Comparison of ENCODE assay signal across 34 cellular contexts in the genomic region with DNA sequence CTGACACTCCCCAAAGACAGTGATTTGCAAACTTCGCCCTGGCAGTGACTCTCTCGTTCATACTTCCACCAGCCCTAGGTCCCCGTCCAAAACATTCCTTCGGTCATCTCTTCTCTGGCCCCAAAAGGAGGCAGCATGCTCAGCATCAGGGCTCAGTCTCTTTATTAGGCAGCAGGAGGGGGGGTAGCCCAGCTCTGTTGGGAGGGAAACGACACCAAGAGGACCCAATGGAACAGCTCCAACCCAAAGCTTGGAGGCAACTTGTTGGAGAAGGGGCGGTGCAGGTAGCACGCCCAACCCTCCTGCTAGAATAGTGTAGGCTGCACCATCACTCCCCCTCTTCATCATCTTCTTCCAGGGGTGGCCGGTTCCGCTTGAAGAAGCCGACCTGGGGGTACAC. TPM values are rescaled to one million over a fixed set of nuclear protein-coding genes. Genes with fewer than 3 reads are reported as not detected.
"Had no signal": no experiment of that assay in that cellular context is flagged by ENCODE, and none has a peak within 500 bp of the region (broad histone marks: within the 10 kb centered on the region; RNA-seq: fewer than 3 reads in every experiment).

No MANE protein-coding gene starts in this region.

- H3K9me3 Mint-ChIP-seq: activated CD4-positive, alpha-beta memory T cell treated with anti-CD3 and anti-CD28 coated beads, Interleukin-2, amount 10 ng/mL, durations not matched to agents 7 days and 5 days; activated naive CD4-positive, alpha-beta T cell treated with anti-CD3 and anti-CD28 coated beads, Interleukin-2, amount 10 ng/mL, durations not matched to agents 7 days and 5 days; activated naive CD8-positive, alpha-beta T cell treated with anti-CD3 and anti-CD28 coated beads for 36 hours; central memory CD8-positive, alpha-beta T cell had no signal

- H3K4me1 Mint-ChIP-seq: central memory CD8-positive, alpha-beta T cell had no signal

- H3K36me3 ChIP-seq: ascending aorta, cardiac muscle cell, Peyer's patch, WERI-Rb-1 had no signal

- DNase-seq: activated CD4-positive, alpha-beta memory T cell treated with anti-CD3 and anti-CD28 coated beads, Interleukin-2, amount 10 ng/mL, durations not matched to agents 7 days and 5 days; activated CD4-positive, alpha-beta T cell treated with anti-CD3 and anti-CD28 coated beads for 1 hour; activated CD4-positive, alpha-beta T cell treated with anti-CD3 and anti-CD28 coated beads for 48 hours; activated CD4-positive, CD25-positive, alpha-beta regulatory T cell; activated CD8-positive, alpha-beta memory T cell treated with anti-CD3 and anti-CD28 coated beads for 24 hours; activated CD8-positive, alpha-beta memory T cell treated with anti-CD3 and anti-CD28 coated beads, Interleukin-2, amount 10 ng/mL, durations not matched to agents 7 days and 5 days; activated CD8-positive, alpha-beta memory T cell treated with anti-CD3 and anti-CD28 coated beads, Interleukin-2, amount 50 U/mL, for 48 hours; activated effector memory CD4-positive, alpha-beta T cell treated with Interleukin-2 at 50 U/mL for 16 hours; activated naive CD4-positive, alpha-beta T cell treated with anti-CD3 and anti-CD28 coated beads, Interleukin-2, amount 10 ng/mL, durations not matched to agents 7 days and 5 days; activated naive CD8-positive, alpha-beta T cell treated with anti-CD3 and anti-CD28 coated beads for 36 hours; activated T-cell treated with anti-CD3 and anti-CD28 coated beads, Interleukin-2, amount 50 U/mL, for 48 hours; amygdala; Karpas-422; KBM-7; NCI-H1105; NCI-H1417 treated with DMSO at 0.1 percent for 48 hours; NCI-H187 treated with DMSO at 0.1 percent for 48 hours; NCI-H2081; NCI-H2171 treated with DMSO at 0.1 percent for 48 hours; NCI-H2227 treated with DMSO at 0.1 percent for 48 hours; NCI-H446; NCI-H510A treated with DMSO at 0.1 percent for 48 hours; NK-92 treated with Interleukin-12 subunit alpha and Interleukin-12 subunit beta, amount 100 ng/mL, for 24 hours; PC-3; Peyer's patch; RPMI8226; SW 1271; T-helper 1 cell; T-helper 2 cell; T-helper 9 cell; WERI-Rb-1 had no signal

- ATAC-seq: activated CD8-positive, alpha-beta memory T cell treated with anti-CD3 and anti-CD28 coated beads, Interleukin-2, amount 10 ng/mL, durations not matched to agents 7 days and 5 days; PC-3 had no signal

- H3K36me3 Mint-ChIP-seq: activated CD8-positive, alpha-beta memory T cell treated with anti-CD3 and anti-CD28 coated beads, Interleukin-2, amount 10 ng/mL, durations not matched to agents 7 days and 5 days; activated naive CD4-positive, alpha-beta T cell treated with anti-CD3 and anti-CD28 coated beads, Interleukin-2, amount 10 ng/mL, durations not matched to agents 7 days and 5 days; activated naive CD8-positive, alpha-beta T cell treated with anti-CD3 and anti-CD28 coated beads for 36 hours had no signal

- H3K4me3 ChIP-seq: ascending aorta, cardiac muscle cell, Peyer's patch had no signal

- H3K9me3 ChIP-seq: ascending aorta, Peyer's patch had no signal

- H3K27ac Mint-ChIP-seq: activated CD4-positive, alpha-beta memory T cell treated with anti-CD3 and anti-CD28 coated beads, Interleukin-2, amount 10 ng/mL, durations not matched to agents 7 days and 5 days; activated CD8-positive, alpha-beta memory T cell treated with anti-CD3 and anti-CD28 coated beads, Interleukin-2, amount 10 ng/mL, durations not matched to agents 7 days and 5 days; activated naive CD4-positive, alpha-beta T cell treated with anti-CD3 and anti-CD28 coated beads, Interleukin-2, amount 10 ng/mL, durations not matched to agents 7 days and 5 days; activated naive CD8-positive, alpha-beta T cell treated with anti-CD3 and anti-CD28 coated beads for 36 hours had no signal

- H3K4me3 Mint-ChIP-seq: activated CD4-positive, alpha-beta memory T cell treated with anti-CD3 and anti-CD28 coated beads, Interleukin-2, amount 10 ng/mL, durations not matched to agents 7 days and 5 days; activated CD8-positive, alpha-beta memory T cell treated with anti-CD3 and anti-CD28 coated beads, Interleukin-2, amount 10 ng/mL, durations not matched to agents 7 days and 5 days; activated naive CD4-positive, alpha-beta T cell treated with anti-CD3 and anti-CD28 coated beads, Interleukin-2, amount 10 ng/mL, durations not matched to agents 7 days and 5 days; activated naive CD8-positive, alpha-beta T cell treated with anti-CD3 and anti-CD28 coated beads for 36 hours; central memory CD8-positive, alpha-beta T cell had no signal

- H3K27ac ChIP-seq: ascending aorta, cardiac muscle cell, Peyer's patch, WERI-Rb-1 had no signal

- H3K4me1 ChIP-seq: ascending aorta had no signal

- H3K27me3 ChIP-seq: ascending aorta, Peyer's patch had no signal

RNA-seq across cellular contexts. Expression of gene ITGA2B, which starts 17.4 kb away (rescaled TPM):
- total RNA-seq: ascending aorta had no signal
